Comparison of ENCODE assay signal across 3 cellular contexts in genomic region chr1:148774102-148774501, GRCh38. TPM values are rescaled to one million over a fixed set of nuclear protein-coding genes. Genes with fewer than 3 reads are reported as not detected.
"Had no signal": no experiment of that assay in that cellular context is flagged by ENCODE, and none has a peak within 500 bp of the region (broad histone marks: within the 10 kb centered on the region; RNA-seq: fewer than 3 reads in every experiment).

No MANE protein-coding gene starts in this region.

RNA-seq across cellular contexts. Expression of gene NUDT4B, which starts 25.5 kb away (rescaled TPM):
- total RNA-seq: esophagus mucosa, left ventricle myocardium superior, lower lobe of right lung had no signal
